ENCODE assay signal across 1 cellular context in the genomic region with DNA sequence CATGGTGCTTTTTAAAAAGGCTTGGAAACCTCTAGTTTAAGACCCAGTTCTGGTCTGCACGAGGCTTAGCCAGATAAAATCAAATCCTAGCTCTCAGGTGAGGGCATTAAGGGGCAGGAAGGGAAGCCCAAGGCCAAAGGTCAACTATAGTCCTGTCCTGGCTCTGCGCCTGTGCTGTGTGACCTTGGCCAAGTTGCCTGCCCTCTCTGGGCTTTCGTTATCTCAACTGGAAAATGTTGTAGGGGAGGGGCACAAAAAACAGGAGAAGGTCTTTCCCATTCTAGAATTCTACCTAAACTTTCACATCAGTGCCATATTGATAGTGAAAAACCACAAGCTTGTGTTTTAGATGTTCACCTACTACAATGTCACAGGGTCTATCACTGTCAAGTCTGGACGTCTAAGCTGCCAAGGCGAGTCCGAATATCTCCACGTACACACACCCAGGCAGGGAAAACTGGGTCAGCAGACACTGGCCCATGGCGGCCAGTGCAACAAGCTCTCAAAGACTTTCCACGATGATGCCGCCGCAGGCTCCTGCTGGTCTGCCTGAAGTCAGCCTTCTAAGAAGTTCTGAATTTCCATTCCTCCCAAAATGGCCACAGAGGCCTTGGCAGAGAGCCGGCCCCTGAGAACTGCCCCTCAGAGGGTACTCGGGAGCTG.
TF ChIP-seq lines count a peak whose summit lies in the region.

No MANE protein-coding gene starts in this region.

TF ChIP-seq in GM23338, 12 proteins besides CTCF, POLR2A, EP300 and RAD21:
- TF ChIP-seq, protein P1, sequence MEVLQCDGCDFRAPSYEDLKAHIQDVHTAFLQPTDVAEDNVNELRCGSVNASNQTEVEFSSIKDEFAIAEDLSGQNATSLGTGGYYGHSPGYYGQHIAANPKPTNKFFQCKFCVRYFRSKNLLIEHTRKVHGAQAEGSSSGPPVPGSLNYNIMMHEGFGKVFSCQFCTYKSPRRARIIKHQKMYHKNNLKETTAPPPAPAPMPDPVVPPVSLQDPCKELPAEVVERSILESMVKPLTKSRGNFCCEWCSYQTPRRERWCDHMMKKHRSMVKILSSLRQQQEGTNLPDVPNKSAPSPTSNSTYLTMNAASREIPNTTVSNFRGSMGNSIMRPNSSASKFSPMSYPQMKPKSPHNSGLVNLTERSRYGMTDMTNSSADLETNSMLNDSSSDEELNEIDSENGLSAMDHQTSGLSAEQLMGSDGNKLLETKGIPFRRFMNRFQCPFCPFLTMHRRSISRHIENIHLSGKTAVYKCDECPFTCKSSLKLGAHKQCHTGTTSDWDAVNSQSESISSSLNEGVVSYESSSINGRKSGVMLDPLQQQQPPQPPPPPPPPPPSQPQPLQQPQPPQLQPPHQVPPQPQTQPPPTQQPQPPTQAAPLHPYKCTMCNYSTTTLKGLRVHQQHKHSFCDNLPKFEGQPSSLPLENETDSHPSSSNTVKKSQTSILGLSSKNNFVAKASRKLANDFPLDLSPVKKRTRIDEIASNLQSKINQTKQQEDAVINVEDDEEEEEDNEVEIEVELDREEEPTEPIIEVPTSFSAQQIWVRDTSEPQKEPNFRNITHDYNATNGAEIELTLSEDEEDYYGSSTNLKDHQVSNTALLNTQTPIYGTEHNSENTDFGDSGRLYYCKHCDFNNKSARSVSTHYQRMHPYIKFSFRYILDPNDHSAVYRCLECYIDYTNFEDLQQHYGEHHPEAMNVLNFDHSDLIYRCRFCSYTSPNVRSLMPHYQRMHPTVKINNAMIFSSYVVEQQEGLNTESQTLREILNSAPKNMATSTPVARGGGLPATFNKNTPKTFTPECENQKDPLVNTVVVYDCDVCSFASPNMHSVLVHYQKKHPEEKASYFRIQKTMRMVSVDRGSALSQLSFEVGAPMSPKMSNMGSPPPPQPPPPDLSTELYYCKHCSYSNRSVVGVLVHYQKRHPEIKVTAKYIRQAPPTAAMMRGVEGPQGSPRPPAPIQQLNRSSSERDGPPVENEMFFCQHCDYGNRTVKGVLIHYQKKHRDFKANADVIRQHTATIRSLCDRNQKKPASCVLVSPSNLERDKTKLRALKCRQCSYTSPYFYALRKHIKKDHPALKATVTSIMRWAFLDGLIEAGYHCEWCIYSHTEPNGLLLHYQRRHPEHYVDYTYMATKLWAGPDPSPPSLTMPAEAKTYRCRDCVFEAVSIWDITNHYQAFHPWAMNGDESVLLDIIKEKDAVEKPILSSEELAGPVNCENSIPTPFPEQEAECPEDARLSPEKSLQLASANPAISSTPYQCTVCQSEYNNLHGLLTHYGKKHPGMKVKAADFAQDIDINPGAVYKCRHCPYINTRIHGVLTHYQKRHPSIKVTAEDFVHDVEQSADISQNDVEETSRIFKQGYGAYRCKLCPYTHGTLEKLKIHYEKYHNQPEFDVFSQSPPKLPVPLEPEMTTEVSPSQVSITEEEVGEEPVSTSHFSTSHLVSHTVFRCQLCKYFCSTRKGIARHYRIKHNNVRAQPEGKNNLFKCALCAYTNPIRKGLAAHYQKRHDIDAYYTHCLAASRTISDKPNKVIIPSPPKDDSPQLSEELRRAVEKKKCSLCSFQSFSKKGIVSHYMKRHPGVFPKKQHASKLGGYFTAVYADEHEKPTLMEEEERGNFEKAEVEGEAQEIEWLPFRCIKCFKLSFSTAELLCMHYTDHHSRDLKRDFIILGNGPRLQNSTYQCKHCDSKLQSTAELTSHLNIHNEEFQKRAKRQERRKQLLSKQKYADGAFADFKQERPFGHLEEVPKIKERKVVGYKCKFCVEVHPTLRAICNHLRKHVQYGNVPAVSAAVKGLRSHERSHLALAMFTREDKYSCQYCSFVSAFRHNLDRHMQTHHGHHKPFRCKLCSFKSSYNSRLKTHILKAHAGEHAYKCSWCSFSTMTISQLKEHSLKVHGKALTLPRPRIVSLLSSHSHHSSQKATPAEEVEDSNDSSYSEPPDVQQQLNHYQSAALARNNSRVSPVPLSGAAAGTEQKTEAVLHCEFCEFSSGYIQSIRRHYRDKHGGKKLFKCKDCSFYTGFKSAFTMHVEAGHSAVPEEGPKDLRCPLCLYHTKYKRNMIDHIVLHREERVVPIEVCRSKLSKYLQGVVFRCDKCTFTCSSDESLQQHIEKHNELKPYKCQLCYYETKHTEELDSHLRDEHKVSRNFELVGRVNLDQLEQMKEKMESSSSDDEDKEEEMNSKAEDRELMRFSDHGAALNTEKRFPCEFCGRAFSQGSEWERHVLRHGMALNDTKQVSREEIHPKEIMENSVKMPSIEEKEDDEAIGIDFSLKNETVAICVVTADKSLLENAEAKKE (CRISPR knock-in tag; IDR thresholded peaks at IDR 0.05) = no peak
- TF ChIP-seq, protein P2, sequence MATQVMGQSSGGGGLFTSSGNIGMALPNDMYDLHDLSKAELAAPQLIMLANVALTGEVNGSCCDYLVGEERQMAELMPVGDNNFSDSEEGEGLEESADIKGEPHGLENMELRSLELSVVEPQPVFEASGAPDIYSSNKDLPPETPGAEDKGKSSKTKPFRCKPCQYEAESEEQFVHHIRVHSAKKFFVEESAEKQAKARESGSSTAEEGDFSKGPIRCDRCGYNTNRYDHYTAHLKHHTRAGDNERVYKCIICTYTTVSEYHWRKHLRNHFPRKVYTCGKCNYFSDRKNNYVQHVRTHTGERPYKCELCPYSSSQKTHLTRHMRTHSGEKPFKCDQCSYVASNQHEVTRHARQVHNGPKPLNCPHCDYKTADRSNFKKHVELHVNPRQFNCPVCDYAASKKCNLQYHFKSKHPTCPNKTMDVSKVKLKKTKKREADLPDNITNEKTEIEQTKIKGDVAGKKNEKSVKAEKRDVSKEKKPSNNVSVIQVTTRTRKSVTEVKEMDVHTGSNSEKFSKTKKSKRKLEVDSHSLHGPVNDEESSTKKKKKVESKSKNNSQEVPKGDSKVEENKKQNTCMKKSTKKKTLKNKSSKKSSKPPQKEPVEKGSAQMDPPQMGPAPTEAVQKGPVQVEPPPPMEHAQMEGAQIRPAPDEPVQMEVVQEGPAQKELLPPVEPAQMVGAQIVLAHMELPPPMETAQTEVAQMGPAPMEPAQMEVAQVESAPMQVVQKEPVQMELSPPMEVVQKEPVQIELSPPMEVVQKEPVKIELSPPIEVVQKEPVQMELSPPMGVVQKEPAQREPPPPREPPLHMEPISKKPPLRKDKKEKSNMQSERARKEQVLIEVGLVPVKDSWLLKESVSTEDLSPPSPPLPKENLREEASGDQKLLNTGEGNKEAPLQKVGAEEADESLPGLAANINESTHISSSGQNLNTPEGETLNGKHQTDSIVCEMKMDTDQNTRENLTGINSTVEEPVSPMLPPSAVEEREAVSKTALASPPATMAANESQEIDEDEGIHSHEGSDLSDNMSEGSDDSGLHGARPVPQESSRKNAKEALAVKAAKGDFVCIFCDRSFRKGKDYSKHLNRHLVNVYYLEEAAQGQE (IDR thresholded peaks at IDR 0.05; ENCODE audit: unreplicated experiment) = no peak
- TF ChIP-seq ZNF114 (CRISPR knock-in tag; IDR thresholded peaks at IDR 0.05) (no peak), JUNB (IDR thresholded peaks at IDR 0.05; ENCODE audit: unreplicated experiment) (no peak), CREB1 (CRISPR knock-in tag; IDR thresholded peaks at IDR 0.05; ENCODE audit: low read depth) (no peak)
